In genomic region chr1:43531906-43532584, GRCh38 we compare ENCODE assay signal across 8 cellular contexts. TPM values are rescaled to one million over a fixed set of nuclear protein-coding genes. Genes with fewer than 3 reads are reported as not detected.
DNase-seq lines count a peak whose midpoint lies in the region; TF ChIP-seq lines count a peak whose summit lies in the region.

No MANE protein-coding gene starts in this region.

- no peak for TF ChIP-seq POLR2A in lower leg skin (IDR thresholded peaks at IDR 0.05)

- H3K27ac Mint-ChIP-seq in activated naive CD4-positive, alpha-beta T cell treated with anti-CD3 and anti-CD28 coated beads for 36 hours = no peak overlapping the region
- H3K27ac Mint-ChIP-seq in brain = peak overlapping the region; percentile 82 to 97 (median 92)

- H3K4me1 Mint-ChIP-seq in activated naive CD4-positive, alpha-beta T cell treated with anti-CD3 and anti-CD28 coated beads for 36 hours (ENCODE audit: low read depth) = peaks cover 17% of the 10 kb centered on the region
- peaks cover 70% of the 10 kb centered on the region for H3K4me1 Mint-ChIP-seq in brain

- H3K27me3 Mint-ChIP-seq in activated naive CD4-positive, alpha-beta T cell treated with anti-CD3 and anti-CD28 coated beads for 36 hours (ENCODE audit: low read depth) = peaks cover 36% of the 10 kb centered on the region
- peaks cover 10% of the 10 kb centered on the region for H3K27me3 Mint-ChIP-seq in brain

- WGBS in lower leg skin, 2 donors = 15 to 17% methylated on average over 15 of the region's 15 CpGs

- CTCF ChIA-PET in activated naive CD4-positive, alpha-beta T cell treated with anti-CD3 and anti-CD28 coated beads for 36 hours (lab: Charles Lee) = no interaction called here

- H3K4me3 Mint-ChIP-seq in activated naive CD4-positive, alpha-beta T cell treated with anti-CD3 and anti-CD28 coated beads for 36 hours = peak overlapping the region; percentile 75
- H3K4me3 Mint-ChIP-seq in brain = peak overlapping the region; percentile 94 to 99 (median 97)

- peak overlapping the region; percentile 35 for H3K4me3 ChIP-seq in lower leg skin (ENCODE audit: low read depth, poor library complexity, severe bottlenecking)

- H3K36me3 Mint-ChIP-seq in activated naive CD4-positive, alpha-beta T cell treated with anti-CD3 and anti-CD28 coated beads for 36 hours (ENCODE audit: low read depth) = no peaks in the 10 kb centered on the region
- no peaks in the 10 kb centered on the region for H3K36me3 Mint-ChIP-seq in brain

- no peak for TF ChIP-seq CTCF in brain (conservative IDR thresholded peaks at IDR 0.05)
- TF ChIP-seq CTCF in lower leg skin (IDR thresholded peaks at IDR 0.05) = no peak

- DNase-seq in activated naive CD4-positive, alpha-beta T cell treated with anti-CD3 and anti-CD28 coated beads for 36 hours = no peak
- no peak for DNase-seq in activated naive CD4-positive, alpha-beta T cell treated with anti-CD3 and anti-CD28 coated beads, Interleukin-2, amount 50 U/mL, for 16 hours
- DNase-seq in lower leg skin (ENCODE audit: low spot score in 2 of 2) (no peak), ureter (ENCODE audit: low spot score) (peak; percentile 70), cortex of kidney (lab: John Stamatoyannopoulos, UW) (no peak), T-helper 9 cell (no peak), cerebellar cortex (ENCODE audit: low spot score) (no peak)

- no peaks in the 10 kb centered on the region for H3K9me3 Mint-ChIP-seq in activated naive CD4-positive, alpha-beta T cell treated with anti-CD3 and anti-CD28 coated beads for 36 hours
- H3K9me3 Mint-ChIP-seq in brain = no peaks in the 10 kb centered on the region

- intact Hi-C loops in activated naive CD4-positive, alpha-beta T cell treated with anti-CD3 and anti-CD28 coated beads for 36 hours (cut with micrococcal nuclease) = no loop called here
- intact Hi-C loops in lower leg skin (cut with DNase I; ENCODE audit: low total_unique reads) = no loop called here

RNA-seq across cellular contexts. Expression of gene PTPRF, which starts 1.4 kb away (rescaled TPM):
- total RNA-seq in activated naive CD4-positive, alpha-beta T cell treated with anti-CD3 and anti-CD28 coated beads for 36 hours = 1 to 10 TPM; 1.0 to 2.3 TPM
- 147 TPM for polyA plus RNA-seq in brain (ENCODE audit: insufficient read depth, low read depth, low replicate concordance)
- total RNA-seq in lower leg skin (100 to 1,000 TPM; 204 to 236 (median 231) TPM), ureter (405 TPM)

Comparison
In these comparisons a context has a peak if more than half of its experiments do, and no peak if none do; other contexts are left out.
1. RNA of gene PTPRF, which starts 1.4 kb away (total RNA-seq): 405 TPM in ureter (single experiment) and 204 to 236 TPM in lower leg skin; 1.0 to 2.3 TPM in activated naive CD4-positive, alpha-beta T cell treated with anti-CD3 and anti-CD28 coated beads for 36 hours; every median in the first group is over 10 times any median in the second.